ENCODE assay signal across 8 cellular contexts in the genomic region with DNA sequence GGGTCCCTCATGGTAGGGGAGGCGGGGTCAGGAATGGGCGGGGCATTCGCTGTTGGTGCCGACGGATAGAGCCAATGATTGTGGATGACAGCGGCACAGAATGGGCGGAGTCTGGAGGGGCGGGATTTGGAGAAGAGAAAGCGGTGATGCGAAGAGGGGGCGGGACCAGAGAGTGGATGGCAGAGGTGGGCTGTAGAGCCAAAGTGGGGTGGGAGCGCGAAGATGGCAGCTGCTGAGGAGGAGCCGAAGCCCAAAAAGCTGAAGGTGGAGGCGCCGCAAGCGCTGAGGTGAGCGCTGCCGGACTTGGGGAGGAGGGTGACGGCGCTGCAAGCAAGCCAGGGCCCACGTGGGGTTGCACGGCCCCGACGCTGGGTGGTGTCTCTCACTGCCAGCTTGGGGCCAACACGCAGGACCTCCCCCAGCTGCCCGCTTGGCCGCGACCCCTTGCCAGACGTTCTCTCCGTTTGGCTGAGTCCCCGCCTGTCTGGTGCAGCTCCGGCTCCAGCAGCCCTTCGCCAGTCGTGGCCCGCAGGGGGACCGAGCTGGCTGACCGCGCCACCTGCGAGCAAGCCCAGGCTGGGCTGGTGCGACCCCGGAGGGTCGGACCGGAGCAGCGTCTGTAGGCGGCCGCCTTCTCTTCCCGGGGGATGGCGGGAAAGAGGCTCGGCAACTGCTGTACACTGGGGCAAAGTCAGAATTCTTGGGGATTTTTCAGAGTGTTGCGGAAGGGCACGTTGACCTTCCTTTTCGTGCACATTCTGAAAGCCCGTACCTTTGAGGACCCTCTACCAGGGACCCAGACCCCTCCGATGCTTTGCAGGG. TPM values are rescaled to one million over a fixed set of nuclear protein-coding genes. Genes with fewer than 3 reads are reported as not detected.
DNase-seq lines count a peak whose midpoint lies in the region; TF ChIP-seq lines count a peak whose summit lies in the region.

Gene ADK, plus strand, starts transcription at position 165 of the 822 bp plus-strand sequence. Its CDS starts 58 bp downstream, at position 223.

- H3K27ac ChIP-seq in epithelial cell of prostate (peak within 1 kb of the TSS; percentile 90), mucosa of rectum (ENCODE audit: low read depth in 2 of 2, low read length in 2 of 2) (peak within 1 kb of the TSS; percentile 86 to 94)

- peak; percentile 6 for TF ChIP-seq CTCF in GM20000 (IDR thresholded peaks at IDR 0.05; ENCODE audit: extremely low read depth, missing control alignments)

- DNase-seq in D341Med (ENCODE audit: low spot score) (peak; percentile 90), GM20000 (ENCODE audit: low spot score) (peak; percentile 98), HT-29 (ENCODE audit: low spot score) (peak; percentile 99), OCI-M1 (lab: John Stamatoyannopoulos, UW) (peak; percentile 99), activated T-cell treated with anti-CD3 and anti-CD28 coated beads for 4 hours (peak; percentile 100), epithelial cell of prostate (ENCODE audit: low read depth, low spot score) (peak; percentile 80)
- DNase-seq in stimulated activated CD8-positive, alpha-beta memory T cell treated with anti-CD3 and anti-CD28 coated beads, Interleukin-4, amount 100 ng/mL, for 48 hours: peak; percentile 100

- H3K36me3 ChIP-seq in mucosa of rectum (ENCODE audit: control insufficient read depth in 2 of 2, insufficient read depth in 2 of 2, low read length in 2 of 2): peaks cover 0 to 2% of the 10 kb centered on the region in 2 donors

- peaks cover 6 to 19% of the 10 kb centered on the region in 2 donors for H3K4me1 ChIP-seq in mucosa of rectum (ENCODE audit: control insufficient read depth in 2 of 2, insufficient read depth in 2 of 2, low read length in 2 of 2)

- H3K9me3 ChIP-seq in mucosa of rectum (ENCODE audit: control insufficient read depth in 2 of 2, low read length in 2 of 2): no peaks in the 10 kb centered on the region

- peak within 1 kb of the TSS; percentile 90 to 93 for H3K9ac ChIP-seq in mucosa of rectum (ENCODE audit: low read depth in 1 of 2, low read length in 2 of 2)

- H3K4me3 ChIP-seq in mucosa of rectum (ENCODE audit: low read length in 2 of 2): peak within 1 kb of the TSS; percentile 94 to 98

- H3K27me3 ChIP-seq in mucosa of rectum (ENCODE audit: control insufficient read depth in 2 of 2, insufficient read depth in 2 of 2, low read length in 2 of 2): no peaks in the 10 kb centered on the region

RNA-seq across cellular contexts. Expression of gene ADK, which starts in this region (rescaled TPM):
- 17.1 and 20.1 TPM in 2 replicates for total RNA-seq in HT-29 (2014; rRNA removed; shearing (Covaris generic))

Comparison
In these comparisons a context has a peak if more than half of its experiments do, and no peak if none do; other contexts are left out.
1. Peak in every context shown above with its lines: DNase-seq, H3K4me3 ChIP-seq and H3K27ac ChIP-seq.